In genomic region chr6:29926795-29927427, GRCh38 we compare ENCODE assay signal across 8 cellular contexts. TPM values are rescaled to one million over a fixed set of nuclear protein-coding genes. Genes with fewer than 3 reads are reported as not detected.
DNase-seq lines count a peak whose midpoint lies in the region; ATAC-seq and TF ChIP-seq lines count a peak whose summit lies in the region.

No MANE protein-coding gene starts in this region.

- H3K4me1 ChIP-seq in fibroblast of lung (ENCODE audit: control insufficient read depth, extremely low read depth, insufficient read depth, low read length) (no peaks in the 10 kb centered on the region), osteoblast (ENCODE audit: insufficient read depth, low read length) (no peaks in the 10 kb centered on the region), testis (no peaks in the 10 kb centered on the region)

- H3K9ac ChIP-seq in fibroblast of lung (ENCODE audit: insufficient read depth, low read length) = peak overlapping the region; percentile 89

- DNase-seq in D341Med (ENCODE audit: low spot score) = peak; percentile 49
- DNase-seq in HFFc6 = peak; percentile 57
- peak; percentile 66 to 82 for DNase-seq in NOMO-1 (lab: John Stamatoyannopoulos, UW; ENCODE audit: unreplicated experiment in 2 of 2)
- peak; percentile 86 to 87 for DNase-seq in activated T-cell treated with anti-CD3 and anti-CD28 coated beads, Interleukin-2, amount 50 U/mL, for 72 hours
- peak; percentile 31 to 81 for DNase-seq in fibroblast of lung (ENCODE audit: low read depth in 2 of 2)
- peak; percentile 92 for DNase-seq in osteoblast (ENCODE audit: insufficient read length, low spot score, missing footprints)
- DNase-seq in testis = peak; percentile 46
- DNase-seq in NCI-H446 treated with DMSO at 0.1 percent for 48 hours (lab: John Stamatoyannopoulos, UW) = no peak

- H3K36me3 ChIP-seq in fibroblast of lung (ENCODE audit: control insufficient read depth, insufficient read depth, low read length) = no peaks in the 10 kb centered on the region
- H3K36me3 ChIP-seq in osteoblast (ENCODE audit: insufficient read depth, low read length) = no peaks in the 10 kb centered on the region
- H3K36me3 ChIP-seq in testis (ENCODE audit: low read depth, missing control alignments) = no peaks in the 10 kb centered on the region

- H3K79me2 ChIP-seq in fibroblast of lung (ENCODE audit: control insufficient read depth, insufficient read depth, low read length) (no peaks in the 10 kb centered on the region), osteoblast (ENCODE audit: insufficient read depth, low read length) (no peaks in the 10 kb centered on the region)

- peak overlapping the region; percentile 85 for H3K4me2 ChIP-seq in fibroblast of lung (ENCODE audit: extremely low read depth, insufficient read depth, low read length)
- peak overlapping the region; percentile 73 for H3K4me2 ChIP-seq in osteoblast (ENCODE audit: insufficient read depth, low read length)

- H3K36me3 Mint-ChIP-seq in HFFc6 (ENCODE audit: low read depth) = no peaks in the 10 kb centered on the region
- peaks cover 2 to 3% of the 10 kb centered on the region in 2 donors for H3K36me3 Mint-ChIP-seq in activated T-cell treated with anti-CD3 and anti-CD28 coated beads, Interleukin-2, amount 50 U/mL, for 72 hours (ENCODE audit: insufficient read depth in 2 of 2)

- peak overlapping the region; percentile 94 for H2AFZ ChIP-seq in fibroblast of lung (ENCODE audit: low read length)
- peak overlapping the region; percentile 95 for H2AFZ ChIP-seq in osteoblast (ENCODE audit: low read length)

- H3K27ac Mint-ChIP-seq in HFFc6 = peak overlapping the region; percentile 92
- peak overlapping the region; percentile 92 for H3K27ac Mint-ChIP-seq in activated T-cell treated with anti-CD3 and anti-CD28 coated beads, Interleukin-2, amount 50 U/mL, for 72 hours

- H3K4me3 Mint-ChIP-seq in HFFc6 = peak overlapping the region; percentile 90
- peak overlapping the region; percentile 87 to 94 for H3K4me3 Mint-ChIP-seq in activated T-cell treated with anti-CD3 and anti-CD28 coated beads, Interleukin-2, amount 50 U/mL, for 72 hours

- H3K27me3 Mint-ChIP-seq in HFFc6 (ENCODE audit: insufficient read depth) = peaks cover 13% of the 10 kb centered on the region
- no peaks in the 10 kb centered on the region for H3K27me3 Mint-ChIP-seq in activated T-cell treated with anti-CD3 and anti-CD28 coated beads, Interleukin-2, amount 50 U/mL, for 72 hours (ENCODE audit: low read depth)

- no peak for TF ChIP-seq CTCF in HFFc6 (IDR thresholded peaks at IDR 0.05)
- no peak for TF ChIP-seq CTCF in fibroblast of lung (conservative IDR thresholded peaks at IDR 0.05 in 1 of 2, IDR thresholded peaks at IDR 0.05 in 1 of 2; ENCODE audit: low read depth in 1 of 2, low read length in 2 of 2)
- TF ChIP-seq CTCF in osteoblast (IDR thresholded peaks at IDR 0.05; ENCODE audit: extremely low read depth, low read depth, low read length) = no peak
- TF ChIP-seq CTCF in testis (IDR thresholded peaks at IDR 0.05) = no peak

- 3 to 5% methylated on average over 24 to 32 of the region's 54 CpGs for WGBS in testis, 2 donors

- intact Hi-C loops in testis (cut with DNase I; ENCODE audit: low total_unique reads) = no loop called here

- TF ChIP-seq POLR2A in testis (IDR thresholded peaks at IDR 0.05) = no peak

- H4K20me1 ChIP-seq in fibroblast of lung (ENCODE audit: control insufficient read depth, extremely low read depth, insufficient read depth, low read length) = no peaks in the 10 kb centered on the region
- H4K20me1 ChIP-seq in osteoblast (ENCODE audit: insufficient read depth, low read length) = no peaks in the 10 kb centered on the region

- H3K27me3 ChIP-seq in fibroblast of lung (ENCODE audit: control insufficient read depth, insufficient read depth, low read length) (no peaks in the 10 kb centered on the region), osteoblast (ENCODE audit: insufficient read depth, low read length) (no peaks in the 10 kb centered on the region), testis (no peaks in the 10 kb centered on the region)

- peaks cover 28% of the 10 kb centered on the region for H3K4me1 Mint-ChIP-seq in HFFc6 (ENCODE audit: low read depth)
- H3K4me1 Mint-ChIP-seq in activated T-cell treated with anti-CD3 and anti-CD28 coated beads, Interleukin-2, amount 50 U/mL, for 72 hours (ENCODE audit: low read depth) = peaks cover 53% of the 10 kb centered on the region

- ATAC-seq in activated T-cell treated with anti-CD3 and anti-CD28 coated beads, Interleukin-2, amount 50 U/mL, for 72 hours (replicated peaks in 1 of 2) = peak; percentile 90 to 94

- H3K27ac ChIP-seq in fibroblast of lung (ENCODE audit: insufficient read depth, low read length) (peak overlapping the region; percentile 92), osteoblast (ENCODE audit: low read depth, low read length) (peak overlapping the region; percentile 66), testis (peak overlapping the region in 1 of 2 donors; percentile 95)

- no peaks in the 10 kb centered on the region for H3K9me3 ChIP-seq in fibroblast of lung (ENCODE audit: control insufficient read depth, insufficient read depth, low read depth, low read length)
- no peaks in the 10 kb centered on the region for H3K9me3 ChIP-seq in osteoblast (ENCODE audit: low read depth, low read length)
- no peaks in the 10 kb centered on the region for H3K9me3 ChIP-seq in testis

- H3K4me3 ChIP-seq in fibroblast of lung (replicated peaks in 1 of 4; ENCODE audit: control extremely low read depth in 1 of 4, insufficient read depth in 1 of 4, low read depth in 3 of 4, low read length in 4 of 4) (peak overlapping the region; percentile 64 to 79 (median 72)), osteoblast (ENCODE audit: insufficient read depth, low read length) (peak overlapping the region; percentile 79), testis (peak overlapping the region; percentile 52 to 72)

- no peaks in the 10 kb centered on the region for H3K9me3 Mint-ChIP-seq in HFFc6
- H3K9me3 Mint-ChIP-seq in activated T-cell treated with anti-CD3 and anti-CD28 coated beads, Interleukin-2, amount 50 U/mL, for 72 hours = no peaks in the 10 kb centered on the region

RNA-seq across cellular contexts. Expression of gene HLA-A, which starts 15.4 kb away (rescaled TPM):
- total RNA-seq in HFFc6 (2021; fragmentation: NEBNext Ultra II Directional; extraction: Animal tissue kit (Norgen Biotek cat#: 25700)) = 100 to 1,000 TPM; 116 to 159 (median 149) TPM
- total RNA-seq in activated T-cell treated with anti-CD3 and anti-CD28 coated beads, Interleukin-2, amount 50 U/mL, for 72 hours = 1,000 to 10,000 TPM; 1,261 to 1,795 TPM
- total RNA-seq in fibroblast of lung (280 and 666 TPM in 2 replicates), osteoblast (268 and 292 TPM in 2 replicates), testis (100 to 1,000 TPM; 282 to 504 TPM)
- polyA plus RNA-seq in fibroblast of lung (272 and 630 TPM in 2 replicates), testis (ENCODE audit: insufficient read depth, low read depth, low replicate concordance) (586 TPM)
- 460 and 675 TPM in 2 replicates for polyA plus RNA-seq in fibroblast of lung (2012)
- 343 and 357 TPM in 2 replicates for polyA minus RNA-seq in fibroblast of lung (ENCODE audit: low replicate concordance)
